1 cellular context compared by ENCODE assay signal in genomic region chr12:6058481-6059161, GRCh38.
TF ChIP-seq lines count a peak whose summit lies in the region.

No MANE protein-coding gene starts in this region.

TF ChIP-seq in HepG2, 621 proteins besides CTCF, POLR2A, EP300 and RAD21 (continued from another document and continues in another):
- TF ChIP-seq REST (IDR thresholded peaks at IDR 0.05; ENCODE audit: borderline replicate concordance in 1 of 2, low read depth in 1 of 2, low read length in 2 of 2): no peak
- no peak for TF ChIP-seq ZNF768 (CRISPR knock-in tag; IDR thresholded peaks at IDR 0.05)
- TF ChIP-seq TBX2 (CRISPR knock-in tag; IDR thresholded peaks at IDR 0.05; ENCODE audit: borderline replicate concordance): no peak
- no peak for TF ChIP-seq CENPT (CRISPR knock-in tag; IDR thresholded peaks at IDR 0.05; ENCODE audit: low read depth)
- no peak for TF ChIP-seq DZIP1 (CRISPR knock-in tag; IDR thresholded peaks at IDR 0.05)
- no peak for TF ChIP-seq ZNF749 (CRISPR knock-in tag; IDR thresholded peaks at IDR 0.05; ENCODE audit: borderline replicate concordance)
- TF ChIP-seq, protein P1, sequence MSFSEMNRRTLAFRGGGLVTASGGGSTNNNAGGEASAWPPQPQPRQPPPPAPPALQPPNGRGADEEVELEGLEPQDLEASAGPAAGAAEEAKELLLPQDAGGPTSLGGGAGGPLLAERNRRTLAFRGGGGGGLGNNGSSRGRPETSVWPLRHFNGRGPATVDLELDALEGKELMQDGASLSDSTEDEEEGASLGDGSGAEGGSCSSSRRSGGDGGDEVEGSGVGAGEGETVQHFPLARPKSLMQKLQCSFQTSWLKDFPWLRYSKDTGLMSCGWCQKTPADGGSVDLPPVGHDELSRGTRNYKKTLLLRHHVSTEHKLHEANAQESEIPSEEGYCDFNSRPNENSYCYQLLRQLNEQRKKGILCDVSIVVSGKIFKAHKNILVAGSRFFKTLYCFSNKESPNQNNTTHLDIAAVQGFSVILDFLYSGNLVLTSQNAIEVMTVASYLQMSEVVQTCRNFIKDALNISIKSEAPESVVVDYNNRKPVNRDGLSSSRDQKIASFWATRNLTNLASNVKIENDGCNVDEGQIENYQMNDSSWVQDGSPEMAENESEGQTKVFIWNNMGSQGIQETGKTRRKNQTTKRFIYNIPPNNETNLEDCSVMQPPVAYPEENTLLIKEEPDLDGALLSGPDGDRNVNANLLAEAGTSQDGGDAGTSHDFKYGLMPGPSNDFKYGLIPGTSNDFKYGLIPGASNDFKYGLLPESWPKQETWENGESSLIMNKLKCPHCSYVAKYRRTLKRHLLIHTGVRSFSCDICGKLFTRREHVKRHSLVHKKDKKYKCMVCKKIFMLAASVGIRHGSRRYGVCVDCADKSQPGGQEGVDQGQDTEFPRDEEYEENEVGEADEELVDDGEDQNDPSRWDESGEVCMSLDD (CRISPR knock-in tag; IDR thresholded peaks at IDR 0.05; ENCODE audit: borderline replicate concordance): peak; percentile 64; the same call in 1 of the 2 replicates
- no peak for TF ChIP-seq SRSF9 (IDR thresholded peaks at IDR 0.05; ENCODE audit: borderline replicate concordance, insufficient read depth, low read depth, low read length, poor library complexity, severe bottlenecking)
- TF ChIP-seq ZNF18 (CRISPR knock-in tag; IDR thresholded peaks at IDR 0.05; ENCODE audit: insufficient replicate concordance): no peak
- TF ChIP-seq, protein P2, sequence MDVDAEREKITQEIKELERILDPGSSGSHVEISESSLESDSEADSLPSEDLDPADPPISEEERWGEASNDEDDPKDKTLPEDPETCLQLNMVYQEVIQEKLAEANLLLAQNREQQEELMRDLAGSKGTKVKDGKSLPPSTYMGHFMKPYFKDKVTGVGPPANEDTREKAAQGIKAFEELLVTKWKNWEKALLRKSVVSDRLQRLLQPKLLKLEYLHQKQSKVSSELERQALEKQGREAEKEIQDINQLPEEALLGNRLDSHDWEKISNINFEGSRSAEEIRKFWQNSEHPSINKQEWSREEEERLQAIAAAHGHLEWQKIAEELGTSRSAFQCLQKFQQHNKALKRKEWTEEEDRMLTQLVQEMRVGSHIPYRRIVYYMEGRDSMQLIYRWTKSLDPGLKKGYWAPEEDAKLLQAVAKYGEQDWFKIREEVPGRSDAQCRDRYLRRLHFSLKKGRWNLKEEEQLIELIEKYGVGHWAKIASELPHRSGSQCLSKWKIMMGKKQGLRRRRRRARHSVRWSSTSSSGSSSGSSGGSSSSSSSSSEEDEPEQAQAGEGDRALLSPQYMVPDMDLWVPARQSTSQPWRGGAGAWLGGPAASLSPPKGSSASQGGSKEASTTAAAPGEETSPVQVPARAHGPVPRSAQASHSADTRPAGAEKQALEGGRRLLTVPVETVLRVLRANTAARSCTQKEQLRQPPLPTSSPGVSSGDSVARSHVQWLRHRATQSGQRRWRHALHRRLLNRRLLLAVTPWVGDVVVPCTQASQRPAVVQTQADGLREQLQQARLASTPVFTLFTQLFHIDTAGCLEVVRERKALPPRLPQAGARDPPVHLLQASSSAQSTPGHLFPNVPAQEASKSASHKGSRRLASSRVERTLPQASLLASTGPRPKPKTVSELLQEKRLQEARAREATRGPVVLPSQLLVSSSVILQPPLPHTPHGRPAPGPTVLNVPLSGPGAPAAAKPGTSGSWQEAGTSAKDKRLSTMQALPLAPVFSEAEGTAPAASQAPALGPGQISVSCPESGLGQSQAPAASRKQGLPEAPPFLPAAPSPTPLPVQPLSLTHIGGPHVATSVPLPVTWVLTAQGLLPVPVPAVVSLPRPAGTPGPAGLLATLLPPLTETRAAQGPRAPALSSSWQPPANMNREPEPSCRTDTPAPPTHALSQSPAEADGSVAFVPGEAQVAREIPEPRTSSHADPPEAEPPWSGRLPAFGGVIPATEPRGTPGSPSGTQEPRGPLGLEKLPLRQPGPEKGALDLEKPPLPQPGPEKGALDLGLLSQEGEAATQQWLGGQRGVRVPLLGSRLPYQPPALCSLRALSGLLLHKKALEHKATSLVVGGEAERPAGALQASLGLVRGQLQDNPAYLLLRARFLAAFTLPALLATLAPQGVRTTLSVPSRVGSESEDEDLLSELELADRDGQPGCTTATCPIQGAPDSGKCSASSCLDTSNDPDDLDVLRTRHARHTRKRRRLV (CRISPR knock-in tag; IDR thresholded peaks at IDR 0.05): 0 out of 2 replicates have a peak, but pooled peaks have one; percentile 39
- TF ChIP-seq NR2F2 (IDR thresholded peaks at IDR 0.05; ENCODE audit: borderline replicate concordance, low read depth): 0 out of 2 replicates have a peak, but pooled peaks have one; percentile 36
- no peak for TF ChIP-seq ZNF101 (CRISPR knock-in tag; IDR thresholded peaks at IDR 0.05; ENCODE audit: borderline replicate concordance, low read depth)
- no peak for TF ChIP-seq ZZZ3 (CRISPR knock-in tag; IDR thresholded peaks at IDR 0.05; ENCODE audit: borderline replicate concordance)
- no peak for TF ChIP-seq ZNF335 (CRISPR knock-in tag; IDR thresholded peaks at IDR 0.05)
- TF ChIP-seq CC2D1A (CRISPR knock-in tag; IDR thresholded peaks at IDR 0.05): no peak
- TF ChIP-seq HMG20A (CRISPR knock-in tag; IDR thresholded peaks at IDR 0.05; ENCODE audit: borderline replicate concordance): peak; percentile 28; the same call in 1 of the 2 replicates
- no peak for TF ChIP-seq SNAI1 (CRISPR knock-in tag; IDR thresholded peaks at IDR 0.05; ENCODE audit: borderline replicate concordance)
- TF ChIP-seq, protein P3, sequence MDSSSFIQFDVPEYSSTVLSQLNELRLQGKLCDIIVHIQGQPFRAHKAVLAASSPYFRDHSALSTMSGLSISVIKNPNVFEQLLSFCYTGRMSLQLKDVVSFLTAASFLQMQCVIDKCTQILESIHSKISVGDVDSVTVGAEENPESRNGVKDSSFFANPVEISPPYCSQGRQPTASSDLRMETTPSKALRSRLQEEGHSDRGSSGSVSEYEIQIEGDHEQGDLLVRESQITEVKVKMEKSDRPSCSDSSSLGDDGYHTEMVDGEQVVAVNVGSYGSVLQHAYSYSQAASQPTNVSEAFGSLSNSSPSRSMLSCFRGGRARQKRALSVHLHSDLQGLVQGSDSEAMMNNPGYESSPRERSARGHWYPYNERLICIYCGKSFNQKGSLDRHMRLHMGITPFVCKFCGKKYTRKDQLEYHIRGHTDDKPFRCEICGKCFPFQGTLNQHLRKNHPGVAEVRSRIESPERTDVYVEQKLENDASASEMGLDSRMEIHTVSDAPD (CRISPR knock-in tag; IDR thresholded peaks at IDR 0.05): no peak
- no peak for TF ChIP-seq DNMT1 (CRISPR knock-in tag; IDR thresholded peaks at IDR 0.05)
- peak; percentile 60; the same call in 1 of the 2 replicates for TF ChIP-seq TFDP1 (CRISPR knock-in tag; IDR thresholded peaks at IDR 0.05; ENCODE audit: borderline replicate concordance)
- TF ChIP-seq IRF2 (CRISPR knock-in tag; IDR thresholded peaks at IDR 0.05): peak; percentile 13; the same call in 1 of the 2 replicates
- TF ChIP-seq NFE2 (CRISPR knock-in tag; IDR thresholded peaks at IDR 0.05): no peak
- TF ChIP-seq RAD51 (IDR thresholded peaks at IDR 0.05; ENCODE audit: borderline replicate concordance): no peak
- TF ChIP-seq ADNP (CRISPR knock-in tag; IDR thresholded peaks at IDR 0.05): no peak
- no peak for TF ChIP-seq ZNF251 (CRISPR knock-in tag; IDR thresholded peaks at IDR 0.05)
- TF ChIP-seq ARHGAP35 (CRISPR knock-in tag; IDR thresholded peaks at IDR 0.05; ENCODE audit: borderline replicate concordance): no peak
- no peak for TF ChIP-seq MEIS1 (CRISPR knock-in tag; IDR thresholded peaks at IDR 0.05; ENCODE audit: borderline replicate concordance)
- no peak for TF ChIP-seq KDM1A (CRISPR knock-in tag; IDR thresholded peaks at IDR 0.05)
- TF ChIP-seq ZNF142 (CRISPR knock-in tag; IDR thresholded peaks at IDR 0.05): no peak
- TF ChIP-seq SMAD9 (CRISPR knock-in tag; IDR thresholded peaks at IDR 0.05): no peak
